ENCODE assay signal across 8 cellular contexts in the genomic region with DNA sequence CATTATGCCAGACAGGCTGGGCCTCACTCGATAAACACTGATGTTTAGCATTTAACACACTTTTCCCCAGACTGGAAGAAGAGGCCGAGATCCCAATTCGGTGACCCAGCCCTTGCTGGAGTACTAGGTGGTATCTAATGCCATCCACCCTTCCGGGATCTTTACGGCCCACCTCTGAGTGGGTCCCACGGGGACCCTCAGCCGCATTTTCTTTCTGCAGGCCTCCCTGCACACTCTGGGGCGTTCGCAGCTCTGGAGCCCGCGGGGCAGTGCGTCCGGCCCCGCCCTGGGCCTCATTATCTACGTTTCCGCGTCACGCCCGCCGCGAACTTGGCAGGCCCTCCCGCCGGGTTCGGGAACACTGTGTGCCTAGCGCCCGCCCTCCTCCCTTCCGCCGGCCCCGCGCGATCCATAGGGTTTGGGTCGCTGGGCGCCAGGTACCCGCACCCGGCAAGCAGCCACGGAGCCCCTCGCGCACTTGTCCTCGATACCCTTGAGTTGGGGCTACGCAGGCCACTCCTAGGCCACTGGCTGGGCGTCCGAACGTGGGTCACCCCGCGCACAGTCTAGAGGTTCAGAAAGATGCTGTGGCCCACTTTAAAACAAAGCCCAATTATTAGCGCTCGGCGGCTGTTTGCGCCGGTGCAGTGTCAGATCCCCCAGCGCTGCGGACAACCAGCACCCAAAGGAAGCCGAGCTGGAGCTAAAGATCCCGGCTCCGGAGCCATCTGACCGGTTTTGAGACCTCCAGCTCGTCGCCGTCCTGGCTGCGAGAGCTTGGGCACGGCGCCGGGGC. TPM values are rescaled to one million over a fixed set of nuclear protein-coding genes. Genes with fewer than 3 reads are reported as not detected.
DNase-seq lines count a peak whose midpoint lies in the region; ATAC-seq and TF ChIP-seq lines count a peak whose summit lies in the region.

No MANE protein-coding gene starts in this region.

- no peak overlapping the region for H4K91ac ChIP-seq in neuronal stem cell (ENCODE audit: low read depth, low read length, poor library complexity)

- H2BK5ac ChIP-seq in neuronal stem cell (ENCODE audit: low read length): no peak overlapping the region

- no peaks in the 10 kb centered on the region for H3K79me1 ChIP-seq in neuronal stem cell (ENCODE audit: low read depth, low read length)

- TF ChIP-seq CTCF in GM12865 (IDR thresholded peaks at IDR 0.05; ENCODE audit: insufficient read depth, low read depth, low read length, missing control alignments): no peak

- no peak overlapping the region for H2BK120ac ChIP-seq in neuronal stem cell (ENCODE audit: low read depth, low read length)

- peaks cover 26 to 87% (median 48%) of the 10 kb centered on the region in 3 experiments for H3K27me3 ChIP-seq in neuronal stem cell (ENCODE audit: control insufficient read depth in 3 of 3, insufficient read depth in 3 of 3, low read depth in 1 of 3, low read length in 3 of 3)

- H3K36me3 ChIP-seq in neuronal stem cell (replicated peaks in 1 of 2; ENCODE audit: control insufficient read depth in 2 of 2, insufficient read depth in 2 of 2, low read length in 2 of 2): no peaks in the 10 kb centered on the region

- H4K8ac ChIP-seq in neuronal stem cell (ENCODE audit: low read depth, low read length): no peak overlapping the region

- H3K9me3 ChIP-seq in neuronal stem cell (replicated peaks in 1 of 2; ENCODE audit: control insufficient read depth in 2 of 2, insufficient read depth in 1 of 2, low read depth in 1 of 2, low read length in 2 of 2): no peaks in the 10 kb centered on the region

- H3K4me3 ChIP-seq in GM12865 (ENCODE audit: low read depth, low read length) (peak overlapping the region; percentile 31), neuronal stem cell (ENCODE audit: low read length in 2 of 2) (peak overlapping the region in 1 of 2 donors; percentile 78)

- peak overlapping the region; percentile 93 for H3K4me2 ChIP-seq in neuronal stem cell (ENCODE audit: insufficient read depth, low read length, poor library complexity, severe bottlenecking)

- no CpG with 5 or more reads among the region's 63 CpGs for WGBS in neuronal stem cell (ENCODE audit: extremely low coverage in 2 of 2, insufficient read length in 2 of 2, insufficient replicate concordance in 1 of 2), 2 donors

- peaks cover 15 to 16% of the 10 kb centered on the region in 2 donors for H3K4me1 ChIP-seq in neuronal stem cell (ENCODE audit: control insufficient read depth in 2 of 2, insufficient read depth in 1 of 2, low read depth in 1 of 2, low read length in 2 of 2)

- H3K23ac ChIP-seq in neuronal stem cell (ENCODE audit: low read depth, low read length, poor library complexity): peak overlapping the region; percentile 86

- H2AFZ ChIP-seq in neuronal stem cell (ENCODE audit: low read length): peak overlapping the region; percentile 77

- ATAC-seq in GM19395 (IDR thresholded peaks at IDR 0.05; ENCODE audit: unreplicated experiment) (no peak), GM19467 (IDR thresholded peaks at IDR 0.05; ENCODE audit: unreplicated experiment) (no peak)

- H2AK5ac ChIP-seq in neuronal stem cell (ENCODE audit: low read depth, low read length): peak overlapping the region; percentile 54

- no peak overlapping the region for H3K4ac ChIP-seq in neuronal stem cell (ENCODE audit: low read length)

- no peak overlapping the region for H3K14ac ChIP-seq in neuronal stem cell (ENCODE audit: low read length)

- H2BK12ac ChIP-seq in neuronal stem cell (ENCODE audit: low read length): no peak overlapping the region

- H2BK15ac ChIP-seq in neuronal stem cell (ENCODE audit: low read length): no peak overlapping the region

- H3K9ac ChIP-seq in neuronal stem cell (ENCODE audit: low read depth, low read length, poor library complexity): peak overlapping the region; percentile 73

- H3K27ac ChIP-seq in neuronal stem cell (replicated peaks; ENCODE audit: low read length): no peak overlapping the region

- no peak for DNase-seq in GM12865 (ENCODE audit: low read depth)
- DNase-seq in RKO (ENCODE audit: low spot score): peak; percentile 76
- peak; percentile 11 to 58 (median 20) for DNase-seq in activated naive CD4-positive, alpha-beta T cell (lab: John Stamatoyannopoulos, UW)
- peak; percentile 9 for DNase-seq in germinal center (ENCODE audit: low spot score)
- no peak for DNase-seq in neuronal stem cell (ENCODE audit: low spot score)
- DNase-seq in stromal cell of bone marrow (ENCODE audit: low read depth): peak; percentile 49

- peak overlapping the region; percentile 62 for H3K18ac ChIP-seq in neuronal stem cell (ENCODE audit: low read length)

RNA-seq across cellular contexts. Expression of gene EVA1C, which starts 0.9 kb away (rescaled TPM):
- polyA plus RNA-seq in neuronal stem cell (2013, experiment 1 of 2): 0.17 TPM
- 0.33 TPM for polyA plus RNA-seq in neuronal stem cell (2013, experiment 2 of 2)

RNA-seq across cellular contexts. Expression of gene URB1, which starts 18.8 kb away (rescaled TPM):
- 2.6 TPM for polyA plus RNA-seq in neuronal stem cell (2013, experiment 1 of 2)
- 2.8 TPM for polyA plus RNA-seq in neuronal stem cell (2013, experiment 2 of 2)

Comparison
In these comparisons a context has a peak if more than half of its experiments do, and no peak if none do; other contexts are left out.
1. DNase-seq: peak in RKO (single experiment), activated naive CD4-positive, alpha-beta T cell (4 of 4), germinal center (single experiment) and stromal cell of bone marrow (single experiment); none in GM12865 (single experiment) and neuronal stem cell (single experiment).